In genomic region chr21:32520885-32521735, GRCh38 we compare ENCODE assay signal across 9 cellular contexts.
DNase-seq lines count a peak whose midpoint lies in the region; ATAC-seq, FAIRE-seq and TF ChIP-seq lines count a peak whose summit lies in the region.
"Had no signal": no experiment of that assay in that cellular context is flagged by ENCODE, and none has a peak within 500 bp of the region (broad histone marks: within the 10 kb centered on the region; RNA-seq: fewer than 3 reads in every experiment).

No MANE protein-coding gene starts in this region.

- no peak overlapping the region for H2BK15ac ChIP-seq in H9 (ENCODE audit: low read depth, low read length)

- peak; percentile 99 for FAIRE-seq in endothelial cell of umbilical vein (lab: Jason Lieb, UNC)

- no peak overlapping the region for H3K14ac ChIP-seq in H9 (ENCODE audit: insufficient read depth, low read length)

- intact Hi-C loops in PC-3 (cut with micrococcal nuclease) (no loop called here), endothelial cell of umbilical vein (cut with micrococcal nuclease) (loop anchor here (2.0 kb wide), 1 partner anchor 22 kb away; no protein-coding TSS in a partner anchor)
- intact Hi-C loops in activated CD4-positive, alpha-beta T cell treated with anti-CD3 and anti-CD28 coated beads, Interleukin-2, amount 10 ng/mL, durations not matched to agents 24 days and 14 days (cut with micrococcal nuclease) = no loop called here

- H3K23ac ChIP-seq in H9 (ENCODE audit: insufficient read length, low read depth, low read length) = no peak overlapping the region

- peak; percentile 59 for TF ChIP-seq POLR2A in endothelial cell of umbilical vein (IDR thresholded peaks at IDR 0.05; ENCODE audit: low read depth, low read length)

- no peak overlapping the region for H3K4me2 ChIP-seq in PC-3 (ENCODE audit: low read length)
- peak overlapping the region; percentile 59 for H3K4me2 ChIP-seq in endothelial cell of umbilical vein (ENCODE audit: insufficient read depth, low read length)
- no peak overlapping the region for H3K4me2 ChIP-seq in H9 (ENCODE audit: insufficient read depth, insufficient read length, low read length)

- POLR2A ChIA-PET in PC-3 (lab: Charles Lee; ENCODE audit: unreplicated experiment) (no interaction called here), endothelial cell of umbilical vein (lab: Charles Lee) (interaction anchor here (0.7 to 1.3 kb wide), 3 partner anchors 23 to 48 kb away, joined by 3 to 4 read pairs (median 3); no protein-coding TSS in a partner anchor)
- POLR2A ChIA-PET in activated CD4-positive, alpha-beta T cell treated with anti-CD3 and anti-CD28 coated beads, Interleukin-2, amount 10 ng/mL, durations not matched to agents 7 days and 5 days (lab: Charles Lee) = no interaction called here

- no peaks in the 10 kb centered on the region for H3K79me2 ChIP-seq in PC-3 (ENCODE audit: low read length)
- no peaks in the 10 kb centered on the region for H3K79me2 ChIP-seq in endothelial cell of umbilical vein (ENCODE audit: control insufficient read depth, insufficient read depth, low read length)
- no peaks in the 10 kb centered on the region for H3K79me2 ChIP-seq in H9 (ENCODE audit: insufficient read depth, low read length)

- no peak overlapping the region for H3T11ph ChIP-seq in H9 (ENCODE audit: low read length)

- H3K9ac ChIP-seq in PC-3 (ENCODE audit: low read length) (peak overlapping the region; percentile 9; the same call in 1 of the 2 replicates), endothelial cell of umbilical vein (replicated peaks; ENCODE audit: extremely low read depth, insufficient read depth, low read length) (peak overlapping the region; percentile 83), H9 (ENCODE audit: extremely low read depth, insufficient read length, low read length) (no peak overlapping the region)

- H3K27ac ChIP-seq in PC-3 (ENCODE audit: low read length) (peak overlapping the region; percentile 61), endothelial cell of umbilical vein (ENCODE audit: insufficient read depth, low read depth, low read length) (peak overlapping the region; percentile 100), H9 (ENCODE audit: insufficient read length, low read depth, low read length) (no peak overlapping the region)

- H3K27me3 Mint-ChIP-seq in nephron (ENCODE audit: low read depth) (peaks cover 8% of the 10 kb centered on the region), H9 (ENCODE audit: low read depth) (no peaks in the 10 kb centered on the region)
- no peaks in the 10 kb centered on the region for H3K27me3 Mint-ChIP-seq in activated CD4-positive, alpha-beta T cell treated with anti-CD3 and anti-CD28 coated beads, Interleukin-2, amount 10 ng/mL, durations not matched to agents 24 days and 14 days
- H3K27me3 Mint-ChIP-seq in activated CD4-positive, alpha-beta T cell treated with anti-CD3 and anti-CD28 coated beads, Interleukin-2, amount 10 ng/mL, durations not matched to agents 7 days and 5 days = no peaks in the 10 kb centered on the region
- H3K27me3 Mint-ChIP-seq: activated naive CD8-positive, alpha-beta T cell had no signal

- no peaks in the 10 kb centered on the region for H3K36me3 ChIP-seq in PC-3 (ENCODE audit: low read depth, low read length)
- H3K36me3 ChIP-seq in endothelial cell of umbilical vein (ENCODE audit: control insufficient read depth in 2 of 2, extremely low read depth in 1 of 2, insufficient read depth in 2 of 2, low read length in 2 of 2) = no peaks in the 10 kb centered on the region

- no peaks in the 10 kb centered on the region for H3K27me3 ChIP-seq in PC-3 (ENCODE audit: low read length)
- no peaks in the 10 kb centered on the region for H3K27me3 ChIP-seq in endothelial cell of umbilical vein (ENCODE audit: control insufficient read depth in 2 of 2, insufficient read depth in 2 of 2, low read length in 2 of 2)
- H3K27me3 ChIP-seq in H9 (ENCODE audit: insufficient read depth, low read length) = no peaks in the 10 kb centered on the region

- no peak overlapping the region for H3K18ac ChIP-seq in H9 (ENCODE audit: insufficient read length, low read depth, low read length)

- no peak overlapping the region for H4K8ac ChIP-seq in H9 (replicated peaks; ENCODE audit: insufficient read length, low read depth, low read length)

- no peak overlapping the region for H3K56ac ChIP-seq in H9 (ENCODE audit: insufficient read length, low read depth, low read length)

- H3K4me1 ChIP-seq in PC-3 (ENCODE audit: insufficient read depth, low read length) (peaks cover 20% of the 10 kb centered on the region), endothelial cell of umbilical vein (ENCODE audit: control insufficient read depth, extremely low read depth, insufficient read depth, low read length) (peaks cover 71% of the 10 kb centered on the region), H9 (ENCODE audit: insufficient read depth, low read length) (no peaks in the 10 kb centered on the region)

- H3K36me3 Mint-ChIP-seq in nephron (ENCODE audit: low read depth) = no peaks in the 10 kb centered on the region
- no peaks in the 10 kb centered on the region for H3K36me3 Mint-ChIP-seq in activated CD4-positive, alpha-beta T cell treated with anti-CD3 and anti-CD28 coated beads, Interleukin-2, amount 10 ng/mL, durations not matched to agents 24 days and 14 days (ENCODE audit: low read depth)
- peaks cover 0 to 9% (median 5%) of the 10 kb centered on the region in 3 experiments; a peak in 5 of 7 replicates for H3K36me3 Mint-ChIP-seq in H9 (ENCODE audit: insufficient read depth in 1 of 3, low read depth in 3 of 3)
- H3K36me3 Mint-ChIP-seq in activated CD4-positive, alpha-beta T cell treated with anti-CD3 and anti-CD28 coated beads, Interleukin-2, amount 10 ng/mL, durations not matched to agents 7 days and 5 days (ENCODE audit: low read depth) = no peaks in the 10 kb centered on the region

- no peak overlapping the region for H3K4ac ChIP-seq in H9 (ENCODE audit: low read depth, low read length)

- peak; percentile 17 for DNase-seq in DMS79 (lab: John Stamatoyannopoulos, UW)
- peak; percentile 55 for DNase-seq in PC-3
- peak; percentile 98 for DNase-seq in endothelial cell of umbilical vein (ENCODE audit: low read depth, low spot score)
- no peak for DNase-seq in SHP77 treated with DMSO at 0.1 percent for 48 hours (lab: John Stamatoyannopoulos, UW)
- DNase-seq in activated CD4-positive, alpha-beta T cell treated with anti-CD3 and anti-CD28 coated beads, Interleukin-2, amount 10 ng/mL, durations not matched to agents 24 days and 14 days = no peak
- no peak for DNase-seq in H9
- no peak for DNase-seq in activated CD4-positive, alpha-beta T cell treated with anti-CD3 and anti-CD28 coated beads, Interleukin-2, amount 10 ng/mL, durations not matched to agents 7 days and 5 days

- CTCF ChIA-PET in PC-3 (lab: Charles Lee) = interaction anchor here (0.7 kb wide), 1 partner anchor 48 kb away, joined by 3 read pairs; no protein-coding TSS in a partner anchor
- CTCF ChIA-PET in endothelial cell of umbilical vein (lab: Charles Lee) = interaction anchor here (0.6 to 4.2 kb wide), 13 partner anchors 10 to 118 kb away, joined by 3 to 27 read pairs (median 5); partner anchors contain the start of gene EVA1C
- CTCF ChIA-PET in activated CD4-positive, alpha-beta T cell treated with anti-CD3 and anti-CD28 coated beads, Interleukin-2, amount 10 ng/mL, durations not matched to agents 7 days and 5 days (lab: Charles Lee) = no interaction called here

- H2AFZ ChIP-seq in PC-3 (ENCODE audit: low read length) = no peak overlapping the region
- no peak overlapping the region for H2AFZ ChIP-seq in endothelial cell of umbilical vein (ENCODE audit: low read depth, low read length)
- H2AFZ ChIP-seq in H9 (ENCODE audit: low read length) = no peak overlapping the region

- H4K20me1 ChIP-seq in PC-3 (ENCODE audit: low read length) (no peaks in the 10 kb centered on the region), endothelial cell of umbilical vein (replicated peaks; ENCODE audit: control insufficient read depth, extremely low read depth, insufficient read depth, low read length) (no peaks in the 10 kb centered on the region), H9 (ENCODE audit: control insufficient read depth, insufficient read depth, insufficient read length) (no peaks in the 10 kb centered on the region)

- no peaks in the 10 kb centered on the region for H3F3A ChIP-seq in PC-3 (ENCODE audit: low read length, unreplicated experiment)

- no peak overlapping the region for H2BK12ac ChIP-seq in H9 (ENCODE audit: insufficient read length, low read depth, low read length)

- H4K91ac ChIP-seq in H9 (ENCODE audit: insufficient read length, low read depth, low read length) = no peak overlapping the region

- no peaks in the 10 kb centered on the region for H3K9me3 ChIP-seq in PC-3 (ENCODE audit: low read length)
- H3K9me3 ChIP-seq in endothelial cell of umbilical vein (replicated peaks; ENCODE audit: control insufficient read depth, insufficient read depth, low read length) = no peaks in the 10 kb centered on the region
- no peaks in the 10 kb centered on the region for H3K9me3 ChIP-seq in H9 (ENCODE audit: control insufficient read depth, low read depth, low read length)

- H4K5ac ChIP-seq in H9 (ENCODE audit: insufficient read length, low read depth, low read length) = no peak overlapping the region

- H3K79me1 ChIP-seq in H9 (ENCODE audit: insufficient read depth, low read depth, low read length, poor library complexity, severe bottlenecking) = no peaks in the 10 kb centered on the region

- ATAC-seq in PC-3 = no peak

- no peak overlapping the region for H3K4me3 Mint-ChIP-seq in nephron
- no peak overlapping the region for H3K4me3 Mint-ChIP-seq in activated CD4-positive, alpha-beta T cell treated with anti-CD3 and anti-CD28 coated beads, Interleukin-2, amount 10 ng/mL, durations not matched to agents 24 days and 14 days
- H3K4me3 Mint-ChIP-seq in H9 = no peak overlapping the region; a peak in 1 of 5 replicates
- H3K4me3 Mint-ChIP-seq in activated CD4-positive, alpha-beta T cell treated with anti-CD3 and anti-CD28 coated beads, Interleukin-2, amount 10 ng/mL, durations not matched to agents 7 days and 5 days = no peak overlapping the region
- H3K4me3 Mint-ChIP-seq: activated naive CD8-positive, alpha-beta T cell had no signal

- peaks cover 6% of the 10 kb centered on the region for H3K9me3 Mint-ChIP-seq in nephron
- H3K9me3 Mint-ChIP-seq in activated CD4-positive, alpha-beta T cell treated with anti-CD3 and anti-CD28 coated beads, Interleukin-2, amount 10 ng/mL, durations not matched to agents 24 days and 14 days = no peaks in the 10 kb centered on the region
- H3K9me3 Mint-ChIP-seq in H9 = peaks cover 10% of the 10 kb centered on the region in 2 experiments; a peak in 4 of 5 replicates
- H3K9me3 Mint-ChIP-seq in activated CD4-positive, alpha-beta T cell treated with anti-CD3 and anti-CD28 coated beads, Interleukin-2, amount 10 ng/mL, durations not matched to agents 7 days and 5 days = peaks cover 4% of the 10 kb centered on the region

- no peak overlapping the region for H2BK5ac ChIP-seq in H9 (ENCODE audit: insufficient read length, low read length)

- no peak overlapping the region for H2BK120ac ChIP-seq in H9 (ENCODE audit: low read depth, low read length, poor library complexity, severe bottlenecking)

- no peak overlapping the region for H2BK20ac ChIP-seq in H9 (ENCODE audit: low read depth, low read length, poor library complexity, severe bottlenecking)

- no peaks in the 10 kb centered on the region for H3K23me2 ChIP-seq in H9 (ENCODE audit: insufficient read length, low read depth, low read length, poor library complexity, severe bottlenecking)

- H3K27ac Mint-ChIP-seq in nephron (peak overlapping the region in 2 of 3 experiments; percentile 69 to 81), H9 (peak overlapping the region in 1 of 3 experiments; percentile 83; a peak in 1 of 7 replicates)
- no peak overlapping the region for H3K27ac Mint-ChIP-seq in activated CD4-positive, alpha-beta T cell treated with anti-CD3 and anti-CD28 coated beads, Interleukin-2, amount 10 ng/mL, durations not matched to agents 24 days and 14 days
- no peak overlapping the region for H3K27ac Mint-ChIP-seq in activated CD4-positive, alpha-beta T cell treated with anti-CD3 and anti-CD28 coated beads, Interleukin-2, amount 10 ng/mL, durations not matched to agents 7 days and 5 days
- H3K27ac Mint-ChIP-seq: activated naive CD8-positive, alpha-beta T cell had no signal

- no CpG with 5 or more reads among the region's 14 CpGs for WGBS in H9 (ENCODE audit: extremely low coverage, insufficient read length, low lambda C conversion rate)

- H3K9me2 ChIP-seq in PC-3 (replicated peaks; ENCODE audit: low read length) = no peaks in the 10 kb centered on the region

- no peaks in the 10 kb centered on the region for H3K9me1 ChIP-seq in endothelial cell of umbilical vein (replicated peaks; ENCODE audit: control insufficient read depth, extremely low read depth, insufficient read depth, low read length)

- no peak for TF ChIP-seq CTCF in PC-3 (conservative IDR thresholded peaks at IDR 0.05; ENCODE audit: low read depth, low read length)
- no peak for TF ChIP-seq CTCF in endothelial cell of umbilical vein (IDR thresholded peaks at IDR 0.05; ENCODE audit: extremely low read depth in 1 of 2, insufficient read depth in 1 of 2, low read depth in 1 of 2, low read length in 2 of 2)
- TF ChIP-seq CTCF in nephron (IDR thresholded peaks at IDR 0.05; ENCODE audit: unreplicated experiment in 3 of 3) = no peak
- no peak for TF ChIP-seq CTCF in H9 (conservative IDR thresholded peaks at IDR 0.05)

- peaks cover 14% of the 10 kb centered on the region for H3K4me1 Mint-ChIP-seq in nephron
- no peaks in the 10 kb centered on the region for H3K4me1 Mint-ChIP-seq in activated CD4-positive, alpha-beta T cell treated with anti-CD3 and anti-CD28 coated beads, Interleukin-2, amount 10 ng/mL, durations not matched to agents 24 days and 14 days
- peaks cover 30 to 38% of the 10 kb centered on the region in 2 experiments for H3K4me1 Mint-ChIP-seq in H9
- H3K4me1 Mint-ChIP-seq in activated CD4-positive, alpha-beta T cell treated with anti-CD3 and anti-CD28 coated beads, Interleukin-2, amount 10 ng/mL, durations not matched to agents 7 days and 5 days = no peaks in the 10 kb centered on the region

- no peak overlapping the region for H2AK5ac ChIP-seq in H9 (ENCODE audit: insufficient read length, low read length)

- dilution Hi-C loops in endothelial cell of umbilical vein (cut with MboI; ENCODE audit: extremely low pct_ligation_motif_present, low sequenced_read_pairs) = no loop called here

- H3K4me3 ChIP-seq in PC-3 (ENCODE audit: low read length) (no peak overlapping the region), endothelial cell of umbilical vein (replicated peaks in 1 of 3; ENCODE audit: insufficient read depth in 1 of 3, low read depth in 1 of 3, low read length in 3 of 3) (no peak overlapping the region)

- BruUV-seq in PC-3 (replicated peaks; lab: Mats Ljungman, UMichigan) (no TSS peak), endothelial cell of umbilical vein (replicated peaks; lab: Mats Ljungman, UMichigan) (TSS peak; percentile 33)

Comparison
In these comparisons a context has a peak if more than half of its experiments do, and no peak if none do; other contexts are left out.
1. DNase-seq: peak in DMS79 (single experiment), PC-3 (single experiment) and endothelial cell of umbilical vein (single experiment); none in SHP77 treated with DMSO at 0.1 percent for 48 hours (single experiment), activated CD4-positive, alpha-beta T cell treated with anti-CD3 and anti-CD28 coated beads, Interleukin-2, amount 10 ng/mL, durations not matched to agents 24 days and 14 days (single experiment), H9 (single experiment) and activated CD4-positive, alpha-beta T cell treated with anti-CD3 and anti-CD28 coated beads, Interleukin-2, amount 10 ng/mL, durations not matched to agents 7 days and 5 days (single experiment).
2. H3K27ac Mint-ChIP-seq: peak in nephron (2 of 3); none in activated CD4-positive, alpha-beta T cell treated with anti-CD3 and anti-CD28 coated beads, Interleukin-2, amount 10 ng/mL, durations not matched to agents 24 days and 14 days (single experiment) and activated CD4-positive, alpha-beta T cell treated with anti-CD3 and anti-CD28 coated beads, Interleukin-2, amount 10 ng/mL, durations not matched to agents 7 days and 5 days (single experiment).